In genomic region chr2:240105982-240106381, GRCh38 we compare ENCODE assay signal across 20 cellular contexts. TPM values are rescaled to one million over a fixed set of nuclear protein-coding genes. Genes with fewer than 3 reads are reported as not detected.
DNase-seq lines count a peak whose midpoint lies in the region; TF ChIP-seq lines count a peak whose summit lies in the region.
"Had no signal": no experiment of that assay in that cellular context is flagged by ENCODE, and none has a peak within 500 bp of the region (broad histone marks: within the 10 kb centered on the region; RNA-seq: fewer than 3 reads in every experiment).

No MANE protein-coding gene starts in this region.

- DNase-seq in SW480 (ENCODE audit: low spot score) (peak; percentile 2), chondrocyte (ENCODE audit: low spot score) (peak; percentile 58), mesenteric fat pad (ENCODE audit: low spot score) (peak; percentile 89), NCI-H2196 (lab: John Stamatoyannopoulos, UW; ENCODE audit: unreplicated experiment) (no peak), T-helper 1 cell (no peak)
- DNase-seq in activated CD4-positive, alpha-beta T cell treated with anti-CD3 and anti-CD28 coated beads, Interleukin-2, amount 50 U/mL, for 4 hours, result no peak
- DNase-seq: C1 segment of cervical spinal cord; Calu3; CD4-positive, alpha-beta memory T cell; COR-L47; DMS53; DMS79 treated with DMSO at 0.1 percent for 48 hours; GF-D8; H9 had no signal

- peaks cover 32% of the 10 kb centered on the region for H3K27me3 Mint-ChIP-seq in chondrocyte (ENCODE audit: low read depth)

- no peak overlapping the region for H3K27ac Mint-ChIP-seq in chondrocyte (ENCODE audit: unreplicated experiment)
- H3K27ac Mint-ChIP-seq: CD4-positive, alpha-beta memory T cell; GM23338 had no signal

- H3K36me3 Mint-ChIP-seq in chondrocyte (ENCODE audit: low read depth), result no peaks in the 10 kb centered on the region
- H3K36me3 Mint-ChIP-seq: CD4-positive, alpha-beta memory T cell had no signal

- no peak overlapping the region for H3K4me3 Mint-ChIP-seq in chondrocyte (ENCODE audit: unreplicated experiment)
- H3K4me3 Mint-ChIP-seq: CD4-positive, alpha-beta memory T cell; GM23338; H9 had no signal

- H3K4me1 Mint-ChIP-seq in chondrocyte (ENCODE audit: low read depth), result no peaks in the 10 kb centered on the region
- H3K4me1 Mint-ChIP-seq: CD4-positive, alpha-beta memory T cell; GM23338; H9 had no signal

- no peak for TF ChIP-seq CTCF in chondrocyte (IDR thresholded peaks at IDR 0.05)

- H3K9me3 Mint-ChIP-seq in chondrocyte (ENCODE audit: low read depth), result peaks cover 5% of the 10 kb centered on the region
- H3K9me3 Mint-ChIP-seq: CD4-positive, alpha-beta memory T cell had no signal

RNA-seq across cellular contexts. Expression of gene COPS9, which starts 30.1 kb away (rescaled TPM):
- total RNA-seq in chondrocyte, result 139 to 162 TPM (median 140 TPM) in 3 replicates
- total RNA-seq in mesenteric fat pad, result 118 TPM

RNA-seq across cellular contexts. Expression of gene OTOS, which starts 34.5 kb away (rescaled TPM):
- total RNA-seq in chondrocyte, result not detected in 3 replicates
- total RNA-seq in mesenteric fat pad, result not detected
- total RNA-seq: A172; A673; Calu3; CD4-positive, alpha-beta memory T cell; G401; GM23338; H4; H9 had no signal

RNA-seq across cellular contexts. Expression of gene OR6B3, which starts 52.7 kb away (rescaled TPM):
- not detected in 3 replicates for total RNA-seq in chondrocyte
- not detected for total RNA-seq in mesenteric fat pad
- total RNA-seq: A172; A673; Calu3; CD4-positive, alpha-beta memory T cell; Daoy; G401; GM23338; H4; H9 had no signal

Comparison
In these comparisons a context has a peak if more than half of its experiments do, and no peak if none do; other contexts are left out.
1. DNase-seq: peak in SW480 (single experiment), chondrocyte (single experiment) and mesenteric fat pad (single experiment); none in NCI-H2196 (single experiment), T-helper 1 cell (0 of 5) and activated CD4-positive, alpha-beta T cell treated with anti-CD3 and anti-CD28 coated beads, Interleukin-2, amount 50 U/mL, for 4 hours (0 of 2).